In genomic region chr3:40458473-40458872, GRCh38 we compare ENCODE assay signal across 10 cellular contexts. TPM values are rescaled to one million over a fixed set of nuclear protein-coding genes. Genes with fewer than 3 reads are reported as not detected.
DNase-seq lines count a peak whose midpoint lies in the region; ATAC-seq and TF ChIP-seq lines count a peak whose summit lies in the region.
"Had no signal": no experiment of that assay in that cellular context is flagged by ENCODE, and none has a peak within 500 bp of the region (broad histone marks: within the 10 kb centered on the region; RNA-seq: fewer than 3 reads in every experiment).

No MANE protein-coding gene starts in this region.

- POLR2A ChIA-PET in activated CD4-positive, alpha-beta memory T cell treated with anti-CD3 and anti-CD28 coated beads, Interleukin-2, amount 10 ng/mL, durations not matched to agents 7 days and 5 days (lab: Charles Lee) = interaction anchor here (1.3 to 3.8 kb wide), 7 partner anchors 18 to 741 kb away, joined by 3 to 34 read pairs (median 14); partner anchors contain the start of genes CTNNB1, ZNF619, ZNF620 and ZNF621

- H3K9me2 ChIP-seq in hepatocyte (replicated peaks; ENCODE audit: insufficient read depth) = no peaks in the 10 kb centered on the region

- intact Hi-C loops in activated CD4-positive, alpha-beta T cell treated with anti-CD3 and anti-CD28 coated beads, Interleukin-2, amount 10 ng/mL, durations not matched to agents 24 days and 14 days (cut with micrococcal nuclease) = loop anchor here (5.0 kb wide), 2 partner anchors 739 to 1051 kb away; partner anchors contain the start of genes CTNNB1 and RPSA

- H4K20me1 ChIP-seq in hepatocyte (ENCODE audit: insufficient read depth, poor library complexity, severe bottlenecking) = peaks cover 31% of the 10 kb centered on the region

- no peaks in the 10 kb centered on the region for H3K36me3 ChIP-seq in hepatocyte (replicated peaks; ENCODE audit: insufficient read depth, low read depth)

- peak overlapping the region; percentile 93 for H3K27ac Mint-ChIP-seq in activated CD4-positive, alpha-beta T cell treated with anti-CD3 and anti-CD28 coated beads, Interleukin-2, amount 10 ng/mL, durations not matched to agents 24 days and 14 days
- H3K27ac Mint-ChIP-seq in activated CD4-positive, alpha-beta memory T cell treated with anti-CD3 and anti-CD28 coated beads, Interleukin-2, amount 10 ng/mL, durations not matched to agents 7 days and 5 days = peak overlapping the region; percentile 80
- peak overlapping the region; percentile 93 for H3K27ac Mint-ChIP-seq in stimulated activated naive B cell treated with anti-CD40 and anti-IgM and Interleukin-4, amounts not matched to agents 10 μg/mL and 1 μg/mL and 100 μg/mL, for 72 hours

- WGBS in hepatocyte (ENCODE audit: low lambda C conversion rate, missing lambda C conversion rate) = 79% methylated on average over 4 of the region's 4 CpGs

- H3K79me2 ChIP-seq in hepatocyte = peaks cover 37% of the 10 kb centered on the region

- CTCF ChIA-PET in activated CD4-positive, alpha-beta memory T cell treated with anti-CD3 and anti-CD28 coated beads, Interleukin-2, amount 10 ng/mL, durations not matched to agents 7 days and 5 days (lab: Charles Lee) = interaction anchor here (0.6 to 1.6 kb wide), 3 partner anchors 18 to 150 kb away, joined by 4 read pairs; partner anchors contain the start of gene ZNF619

- peak overlapping the region; percentile 92 for H3K4me3 ChIP-seq in hepatocyte

- H3K4me3 Mint-ChIP-seq in activated CD4-positive, alpha-beta T cell treated with anti-CD3 and anti-CD28 coated beads, Interleukin-2, amount 10 ng/mL, durations not matched to agents 24 days and 14 days = peak overlapping the region; percentile 88
- peak overlapping the region; percentile 80 for H3K4me3 Mint-ChIP-seq in activated CD4-positive, alpha-beta memory T cell treated with anti-CD3 and anti-CD28 coated beads, Interleukin-2, amount 10 ng/mL, durations not matched to agents 7 days and 5 days
- peak overlapping the region; percentile 85 to 87 for H3K4me3 Mint-ChIP-seq in stimulated activated naive B cell treated with anti-CD40 and anti-IgM and Interleukin-4, amounts not matched to agents 10 μg/mL and 1 μg/mL and 100 μg/mL, for 72 hours

- H3K27me3 Mint-ChIP-seq in activated CD4-positive, alpha-beta T cell treated with anti-CD3 and anti-CD28 coated beads, Interleukin-2, amount 10 ng/mL, durations not matched to agents 24 days and 14 days = peaks cover 2% of the 10 kb centered on the region
- no peaks in the 10 kb centered on the region for H3K27me3 Mint-ChIP-seq in activated CD4-positive, alpha-beta memory T cell treated with anti-CD3 and anti-CD28 coated beads, Interleukin-2, amount 10 ng/mL, durations not matched to agents 7 days and 5 days
- no peaks in the 10 kb centered on the region for H3K27me3 Mint-ChIP-seq in stimulated activated naive B cell treated with anti-CD40 and anti-IgM and Interleukin-4, amounts not matched to agents 10 μg/mL and 1 μg/mL and 100 μg/mL, for 72 hours

- no peaks in the 10 kb centered on the region for H3K27me3 ChIP-seq in hepatocyte

- H3K36me3 Mint-ChIP-seq in activated CD4-positive, alpha-beta T cell treated with anti-CD3 and anti-CD28 coated beads, Interleukin-2, amount 10 ng/mL, durations not matched to agents 24 days and 14 days (ENCODE audit: low read depth) = peaks cover 56% of the 10 kb centered on the region
- peaks cover 56% of the 10 kb centered on the region for H3K36me3 Mint-ChIP-seq in activated CD4-positive, alpha-beta memory T cell treated with anti-CD3 and anti-CD28 coated beads, Interleukin-2, amount 10 ng/mL, durations not matched to agents 7 days and 5 days (ENCODE audit: low read depth)
- peaks cover 34 to 50% of the 10 kb centered on the region in 2 donors for H3K36me3 Mint-ChIP-seq in stimulated activated naive B cell treated with anti-CD40 and anti-IgM and Interleukin-4, amounts not matched to agents 10 μg/mL and 1 μg/mL and 100 μg/mL, for 72 hours

- no peak for DNase-seq in activated CD4-positive, alpha-beta T cell treated with anti-CD3 and anti-CD28 coated beads, Interleukin-2, amount 10 ng/mL, durations not matched to agents 24 days and 14 days
- DNase-seq in activated CD4-positive, alpha-beta T cell treated with anti-CD3 and anti-CD28 coated beads, Interleukin-2, amount 50 U/mL, for 48 hours = no peak
- no peak for DNase-seq in activated CD4-positive, alpha-beta memory T cell treated with anti-CD3 and anti-CD28 coated beads, Interleukin-2, amount 10 ng/mL, durations not matched to agents 7 days and 5 days
- no peak for DNase-seq in hepatocyte (ENCODE audit: low spot score)
- no peak for DNase-seq in stimulated activated naive B cell treated with anti-CD40 and anti-IgM and Interleukin-4, amounts not matched to agents 10 μg/mL and 1 μg/mL and 100 μg/mL, for 72 hours
- DNase-seq in NCI-H2029 treated with DMSO at 0.1 percent for 48 hours (lab: John Stamatoyannopoulos, UW) = no peak
- DNase-seq in NCI-H2196 (lab: John Stamatoyannopoulos, UW; ENCODE audit: unreplicated experiment) = no peak
- no peak for DNase-seq in effector CD8-positive, alpha-beta T cell (lab: John Stamatoyannopoulos, UW)
- DNase-seq: NCI-H1092; stimulated activated naive CD4-positive, alpha-beta T cell had no signal

- no peak for ATAC-seq in stimulated activated naive B cell treated with anti-CD40 and anti-IgM and Interleukin-4, amounts not matched to agents 10 μg/mL and 1 μg/mL and 100 μg/mL, for 72 hours (replicated peaks)

- no peaks in the 10 kb centered on the region for H3K9me3 Mint-ChIP-seq in activated CD4-positive, alpha-beta T cell treated with anti-CD3 and anti-CD28 coated beads, Interleukin-2, amount 10 ng/mL, durations not matched to agents 24 days and 14 days
- no peaks in the 10 kb centered on the region for H3K9me3 Mint-ChIP-seq in activated CD4-positive, alpha-beta memory T cell treated with anti-CD3 and anti-CD28 coated beads, Interleukin-2, amount 10 ng/mL, durations not matched to agents 7 days and 5 days
- H3K9me3 Mint-ChIP-seq in stimulated activated naive B cell treated with anti-CD40 and anti-IgM and Interleukin-4, amounts not matched to agents 10 μg/mL and 1 μg/mL and 100 μg/mL, for 72 hours = peaks cover 0 to 2% of the 10 kb centered on the region in 2 donors

- H2AFZ ChIP-seq in hepatocyte = no peak overlapping the region

- peak overlapping the region; percentile 90 for H3K4me2 ChIP-seq in hepatocyte

- H3K4me1 Mint-ChIP-seq in activated CD4-positive, alpha-beta T cell treated with anti-CD3 and anti-CD28 coated beads, Interleukin-2, amount 10 ng/mL, durations not matched to agents 24 days and 14 days = peaks cover 39% of the 10 kb centered on the region
- peaks cover 65% of the 10 kb centered on the region for H3K4me1 Mint-ChIP-seq in activated CD4-positive, alpha-beta memory T cell treated with anti-CD3 and anti-CD28 coated beads, Interleukin-2, amount 10 ng/mL, durations not matched to agents 7 days and 5 days
- H3K4me1 Mint-ChIP-seq in stimulated activated naive B cell treated with anti-CD40 and anti-IgM and Interleukin-4, amounts not matched to agents 10 μg/mL and 1 μg/mL and 100 μg/mL, for 72 hours = peaks cover 9 to 34% of the 10 kb centered on the region in 2 donors

- H3K9me3 ChIP-seq in hepatocyte (ENCODE audit: low read depth) = no peaks in the 10 kb centered on the region

- peaks cover 20% of the 10 kb centered on the region for H3K4me1 ChIP-seq in hepatocyte (ENCODE audit: insufficient read depth)

- TF ChIP-seq CTCF in hepatocyte (IDR thresholded peaks at IDR 0.05; ENCODE audit: poor library complexity) = no peak

- H3K27ac ChIP-seq in hepatocyte = no peak overlapping the region

RNA-seq across cellular contexts. Expression of gene RPL14, which starts 1.3 kb away (rescaled TPM):
- 2,598 and 2,688 TPM in 2 replicates for total RNA-seq in activated CD4-positive, alpha-beta T cell treated with anti-CD3 and anti-CD28 coated beads, Interleukin-2, amount 10 ng/mL, durations not matched to agents 24 days and 14 days
- total RNA-seq in activated CD4-positive, alpha-beta memory T cell treated with anti-CD3 and anti-CD28 coated beads, Interleukin-2, amount 10 ng/mL, durations not matched to agents 7 days and 5 days = 1,000 to 10,000 TPM; 1,898 to 2,001 TPM
- 390 and 395 TPM in 2 replicates for total RNA-seq in hepatocyte
- 470 and 492 TPM in 2 replicates for polyA plus RNA-seq in hepatocyte

RNA-seq across cellular contexts. Expression of gene ZNF619, which starts 18.4 kb away (rescaled TPM):
- 6.1 and 8.4 TPM in 2 replicates for total RNA-seq in activated CD4-positive, alpha-beta T cell treated with anti-CD3 and anti-CD28 coated beads, Interleukin-2, amount 10 ng/mL, durations not matched to agents 24 days and 14 days
- 10 to 100 TPM; 10.5 to 10.6 TPM for total RNA-seq in activated CD4-positive, alpha-beta memory T cell treated with anti-CD3 and anti-CD28 coated beads, Interleukin-2, amount 10 ng/mL, durations not matched to agents 7 days and 5 days
- total RNA-seq in hepatocyte = 3.6 and 4.7 TPM in 2 replicates
- 1.2 and 1.8 TPM in 2 replicates for polyA plus RNA-seq in hepatocyte

RNA-seq across cellular contexts. Expression of gene ZNF620, which starts 47.4 kb away (rescaled TPM):
- 4.9 and 5.6 TPM in 2 replicates for total RNA-seq in activated CD4-positive, alpha-beta T cell treated with anti-CD3 and anti-CD28 coated beads, Interleukin-2, amount 10 ng/mL, durations not matched to agents 24 days and 14 days
- total RNA-seq in activated CD4-positive, alpha-beta memory T cell treated with anti-CD3 and anti-CD28 coated beads, Interleukin-2, amount 10 ng/mL, durations not matched to agents 7 days and 5 days = 1 to 10 TPM; 6.1 to 6.3 TPM
- total RNA-seq in hepatocyte = 4.4 and 5.4 TPM in 2 replicates
- polyA plus RNA-seq in hepatocyte = 3.0 and 5.3 TPM in 2 replicates
